In genomic region chr4:7654550-7655266, GRCh38 we compare ENCODE assay signal across 19 cellular contexts.
DNase-seq lines count a peak whose midpoint lies in the region; ATAC-seq and TF ChIP-seq lines count a peak whose summit lies in the region.
"Had no signal": no experiment of that assay in that cellular context is flagged by ENCODE, and none has a peak within 500 bp of the region (broad histone marks: within the 10 kb centered on the region; RNA-seq: fewer than 3 reads in every experiment).

No MANE protein-coding gene starts in this region.

- peak overlapping the region; percentile 3 for H3K27ac Mint-ChIP-seq in activated CD8-positive, alpha-beta T cell treated with anti-CD3 and anti-CD28 coated beads, Interleukin-2, amount 10 ng/mL, durations not matched to agents 7 days and 5 days
- no peak overlapping the region for H3K27ac Mint-ChIP-seq in activated CD8-positive, alpha-beta T cell treated with anti-CD3 and anti-CD28 coated beads for 36 hours
- H3K27ac Mint-ChIP-seq in CD4-positive, alpha-beta memory T cell, result peak overlapping the region in 1 of 7 donors; percentile 55
- H3K27ac Mint-ChIP-seq: activated CD4-positive, alpha-beta T cell treated with anti-CD3 and anti-CD28 coated beads for 36 hours; activated naive CD8-positive, alpha-beta T cell treated with anti-CD3 and anti-CD28 coated beads, Interleukin-2, amount 10 ng/mL, durations not matched to agents 7 days and 5 days had no signal

- H3K18ac ChIP-seq in mesendoderm (ENCODE audit: low read length), result no peak overlapping the region

- no peak overlapping the region for H3K27ac ChIP-seq in mesendoderm (ENCODE audit: low read depth, low read length)
- H3K27ac ChIP-seq in spleen, result no peak overlapping the region
- H3K27ac ChIP-seq in hepatocyte, result no peak overlapping the region
- no peak overlapping the region for H3K27ac ChIP-seq in CD4-positive, alpha-beta memory T cell (ENCODE audit: low read depth, low read length)
- H3K27ac ChIP-seq: 22Rv1, brain microvascular endothelial cell, KMS-11, neutrophil, upper lobe of right lung had no signal

- TF ChIP-seq POLR2A in spleen (IDR thresholded peaks at IDR 0.05), result no peak

- H3K9me3 ChIP-seq in spleen (no peaks in the 10 kb centered on the region), hepatocyte (ENCODE audit: low read depth) (no peaks in the 10 kb centered on the region)
- no peaks in the 10 kb centered on the region for H3K9me3 ChIP-seq in CD4-positive, alpha-beta memory T cell (ENCODE audit: control insufficient read depth in 1 of 2, low read length in 2 of 2)
- H3K9me3 ChIP-seq: neutrophil, upper lobe of right lung had no signal

- H4K8ac ChIP-seq in mesendoderm (ENCODE audit: low read depth, low read length), result no peak overlapping the region

- H3K9me3 Mint-ChIP-seq in activated CD8-positive, alpha-beta T cell treated with anti-CD3 and anti-CD28 coated beads, Interleukin-2, amount 10 ng/mL, durations not matched to agents 7 days and 5 days (ENCODE audit: insufficient read depth), result no peaks in the 10 kb centered on the region
- no peaks in the 10 kb centered on the region for H3K9me3 Mint-ChIP-seq in activated CD8-positive, alpha-beta T cell treated with anti-CD3 and anti-CD28 coated beads for 36 hours
- H3K9me3 Mint-ChIP-seq in CD4-positive, alpha-beta memory T cell, result no peaks in the 10 kb centered on the region
- H3K9me3 Mint-ChIP-seq: activated naive CD8-positive, alpha-beta T cell treated with anti-CD3 and anti-CD28 coated beads, Interleukin-2, amount 10 ng/mL, durations not matched to agents 7 days and 5 days had no signal

- DNase-seq in activated CD8-positive, alpha-beta T cell treated with anti-CD3 and anti-CD28 coated beads, Interleukin-2, amount 10 ng/mL, durations not matched to agents 7 days and 5 days, result no peak
- no peak for DNase-seq in activated CD8-positive, alpha-beta T cell treated with anti-CD3 and anti-CD28 coated beads for 36 hours
- DNase-seq in choroid plexus epithelial cell (ENCODE audit: low read depth), result peak; percentile 20
- peak; percentile 39 for DNase-seq in mesendoderm
- DNase-seq in spleen, result peak; percentile 71
- DNase-seq in stimulated activated CD4-positive, alpha-beta T cell treated with anti-CD3 and anti-CD28 coated beads, Interleukin-12 subunit alpha, Interleukin-12 subunit beta, amount 100 ng/mL, for 4 hours, result no peak
- DNase-seq in hepatocyte (ENCODE audit: low spot score), result no peak
- DNase-seq in CD4-positive, alpha-beta memory T cell, result no peak
- DNase-seq: activated CD4-positive, alpha-beta T cell treated with anti-CD3 and anti-CD28 coated beads for 36 hours; activated naive CD8-positive, alpha-beta T cell treated with anti-CD3 and anti-CD28 coated beads, Interleukin-2, amount 10 ng/mL, durations not matched to agents 7 days and 5 days; brain microvascular endothelial cell; NCI-H187; NCI-H226; OCI-M1; T-helper 1 cell; upper lobe of right lung had no signal

- H3K27me3 Mint-ChIP-seq in activated CD8-positive, alpha-beta T cell treated with anti-CD3 and anti-CD28 coated beads, Interleukin-2, amount 10 ng/mL, durations not matched to agents 7 days and 5 days (ENCODE audit: low read depth), result peaks cover 3% of the 10 kb centered on the region
- H3K27me3 Mint-ChIP-seq in activated CD8-positive, alpha-beta T cell treated with anti-CD3 and anti-CD28 coated beads for 36 hours, result peaks cover 8% of the 10 kb centered on the region
- peaks cover 3 to 5% of the 10 kb centered on the region in 2 donors for H3K27me3 Mint-ChIP-seq in CD4-positive, alpha-beta memory T cell

- H4K20me1 ChIP-seq in hepatocyte (ENCODE audit: insufficient read depth, poor library complexity, severe bottlenecking), result no peaks in the 10 kb centered on the region

- H3K9ac ChIP-seq in mesendoderm (ENCODE audit: low read length), result no peak overlapping the region
- H3K9ac ChIP-seq: KMS-11 had no signal

- H3K79me2 ChIP-seq in mesendoderm (ENCODE audit: control insufficient read depth, insufficient read depth, low read length) (no peaks in the 10 kb centered on the region), hepatocyte (no peaks in the 10 kb centered on the region)

- no peak overlapping the region for H2AK5ac ChIP-seq in mesendoderm (ENCODE audit: low read length)

- intact Hi-C loops in activated CD8-positive, alpha-beta T cell treated with anti-CD3 and anti-CD28 coated beads for 36 hours (cut with micrococcal nuclease), result no loop called here
- intact Hi-C loops in spleen (cut with DNase I; ENCODE audit: low total_unique reads), result no loop called here
- intact Hi-C loops in CD4-positive, alpha-beta memory T cell (cut with micrococcal nuclease), result no loop called here

- H3K4me2 ChIP-seq in mesendoderm (ENCODE audit: low read length) (no peak overlapping the region), hepatocyte (no peak overlapping the region)
- H3K4me2 ChIP-seq: KMS-11 had no signal

- H4K5ac ChIP-seq in mesendoderm (ENCODE audit: low read length), result no peak overlapping the region

- H3K56ac ChIP-seq in mesendoderm (ENCODE audit: low read length), result peak overlapping the region; percentile 64

- H3K4me1 ChIP-seq in mesendoderm (ENCODE audit: control insufficient read depth, low read depth, low read length), result no peaks in the 10 kb centered on the region
- peaks cover 5 to 53% (median 17%) of the 10 kb centered on the region in 6 donors for H3K4me1 ChIP-seq in spleen
- H3K4me1 ChIP-seq in hepatocyte (ENCODE audit: insufficient read depth), result peaks cover 20% of the 10 kb centered on the region
- H3K4me1 ChIP-seq in CD4-positive, alpha-beta memory T cell (ENCODE audit: insufficient read depth, low read length), result peaks cover 19% of the 10 kb centered on the region

- H2BK5ac ChIP-seq in mesendoderm (ENCODE audit: low read length), result no peak overlapping the region

- no peak overlapping the region for H3K4me3 ChIP-seq in choroid plexus epithelial cell (ENCODE audit: low read depth, low read length)
- no peak overlapping the region for H3K4me3 ChIP-seq in mesendoderm (ENCODE audit: low read length)
- H3K4me3 ChIP-seq in spleen, result no peak overlapping the region
- H3K4me3 ChIP-seq in hepatocyte, result no peak overlapping the region
- no peak overlapping the region for H3K4me3 ChIP-seq in CD4-positive, alpha-beta memory T cell (ENCODE audit: low read length in 2 of 2)

- WGBS in mesendoderm (ENCODE audit: extremely low coverage, insufficient coverage, low lambda C conversion rate), result no CpG with 5 or more reads among the region's 17 CpGs
- 85 to 92% (median 88%) methylated on average over 12 to 17 of the region's 17 CpGs for WGBS in spleen, 5 donors
- WGBS in hepatocyte (ENCODE audit: low lambda C conversion rate, missing lambda C conversion rate), result 79% methylated on average over 17 of the region's 17 CpGs

- H3K4me3 Mint-ChIP-seq in activated CD8-positive, alpha-beta T cell treated with anti-CD3 and anti-CD28 coated beads, Interleukin-2, amount 10 ng/mL, durations not matched to agents 7 days and 5 days, result no peak overlapping the region
- no peak overlapping the region for H3K4me3 Mint-ChIP-seq in activated CD8-positive, alpha-beta T cell treated with anti-CD3 and anti-CD28 coated beads for 36 hours
- no peak overlapping the region for H3K4me3 Mint-ChIP-seq in CD4-positive, alpha-beta memory T cell
- H3K4me3 Mint-ChIP-seq: activated CD4-positive, alpha-beta T cell treated with anti-CD3 and anti-CD28 coated beads for 36 hours; activated naive CD8-positive, alpha-beta T cell treated with anti-CD3 and anti-CD28 coated beads, Interleukin-2, amount 10 ng/mL, durations not matched to agents 7 days and 5 days had no signal

- H2BK120ac ChIP-seq in mesendoderm (ENCODE audit: low read depth, low read length), result no peak overlapping the region

- POLR2A ChIA-PET in activated CD8-positive, alpha-beta T cell treated with anti-CD3 and anti-CD28 coated beads, Interleukin-2, amount 10 ng/mL, durations not matched to agents 7 days and 5 days (lab: Charles Lee), result no interaction called here
- POLR2A ChIA-PET in activated CD8-positive, alpha-beta T cell treated with anti-CD3 and anti-CD28 coated beads for 36 hours (lab: Charles Lee), result interaction anchor here (0.6 kb wide), 1 partner anchor 10 kb away, joined by 4 read pairs; no protein-coding TSS in a partner anchor
- POLR2A ChIA-PET in CD4-positive, alpha-beta memory T cell (lab: Charles Lee; ENCODE audit: partially characterized antibody), result no interaction called here

- H3K9me2 ChIP-seq in hepatocyte (replicated peaks; ENCODE audit: insufficient read depth), result no peaks in the 10 kb centered on the region

- H3K4me1 Mint-ChIP-seq in activated CD8-positive, alpha-beta T cell treated with anti-CD3 and anti-CD28 coated beads, Interleukin-2, amount 10 ng/mL, durations not matched to agents 7 days and 5 days (ENCODE audit: low read depth), result peaks cover 37% of the 10 kb centered on the region
- H3K4me1 Mint-ChIP-seq in activated CD8-positive, alpha-beta T cell treated with anti-CD3 and anti-CD28 coated beads for 36 hours (ENCODE audit: low read depth), result peaks cover 15% of the 10 kb centered on the region
- peaks cover 8 to 29% (median 12%) of the 10 kb centered on the region in 4 donors for H3K4me1 Mint-ChIP-seq in CD4-positive, alpha-beta memory T cell

- no peak for TF ChIP-seq CTCF in activated CD8-positive, alpha-beta T cell treated with anti-CD3 and anti-CD28 coated beads for 36 hours (IDR thresholded peaks at IDR 0.05)
- TF ChIP-seq CTCF in choroid plexus epithelial cell (conservative IDR thresholded peaks at IDR 0.05; ENCODE audit: low read depth, low read length) (no peak), spleen (IDR thresholded peaks at IDR 0.05 in 8 of 11, conservative IDR thresholded peaks at IDR 0.05 in 3 of 11) (no peak), hepatocyte (IDR thresholded peaks at IDR 0.05; ENCODE audit: poor library complexity) (no peak)

- H3K27me3 ChIP-seq in mesendoderm (ENCODE audit: insufficient read depth, low read length, poor library complexity), result no peaks in the 10 kb centered on the region
- peaks cover 0 to 64% (median 7%) of the 10 kb centered on the region in 7 donors for H3K27me3 ChIP-seq in spleen (replicated peaks in 1 of 7)
- no peaks in the 10 kb centered on the region for H3K27me3 ChIP-seq in hepatocyte
- no peaks in the 10 kb centered on the region for H3K27me3 ChIP-seq in CD4-positive, alpha-beta memory T cell (ENCODE audit: insufficient read depth, low read length)
- H3K27me3 ChIP-seq: brain microvascular endothelial cell, upper lobe of right lung had no signal

- H3K36me3 ChIP-seq in mesendoderm (ENCODE audit: control insufficient read depth, insufficient read depth, low read length) (no peaks in the 10 kb centered on the region), spleen (no peaks in the 10 kb centered on the region), hepatocyte (replicated peaks; ENCODE audit: insufficient read depth, low read depth) (no peaks in the 10 kb centered on the region)
- no peaks in the 10 kb centered on the region for H3K36me3 ChIP-seq in CD4-positive, alpha-beta memory T cell (ENCODE audit: insufficient read depth, low read length)
- H3K36me3 ChIP-seq: brain microvascular endothelial cell, neutrophil, upper lobe of right lung had no signal

- H2AFZ ChIP-seq in hepatocyte, result no peak overlapping the region

- H3K4ac ChIP-seq in mesendoderm (ENCODE audit: low read depth, low read length), result no peak overlapping the region

- H2BK15ac ChIP-seq in mesendoderm (replicated peaks; ENCODE audit: low read depth), result no peak overlapping the region

- no peaks in the 10 kb centered on the region for H3K36me3 Mint-ChIP-seq in activated CD8-positive, alpha-beta T cell treated with anti-CD3 and anti-CD28 coated beads, Interleukin-2, amount 10 ng/mL, durations not matched to agents 7 days and 5 days (ENCODE audit: low read depth)
- no peaks in the 10 kb centered on the region for H3K36me3 Mint-ChIP-seq in activated CD8-positive, alpha-beta T cell treated with anti-CD3 and anti-CD28 coated beads for 36 hours (ENCODE audit: low read depth)
- H3K36me3 Mint-ChIP-seq in CD4-positive, alpha-beta memory T cell, result no peaks in the 10 kb centered on the region
- H3K36me3 Mint-ChIP-seq: activated naive CD8-positive, alpha-beta T cell treated with anti-CD3 and anti-CD28 coated beads, Interleukin-2, amount 10 ng/mL, durations not matched to agents 7 days and 5 days had no signal

- H3K79me1 ChIP-seq in mesendoderm (ENCODE audit: low read length), result no peaks in the 10 kb centered on the region

- H3K23ac ChIP-seq in mesendoderm (ENCODE audit: low read length), result no peak overlapping the region

- CTCF ChIA-PET in activated CD8-positive, alpha-beta T cell treated with anti-CD3 and anti-CD28 coated beads, Interleukin-2, amount 10 ng/mL, durations not matched to agents 7 days and 5 days (lab: Charles Lee), result no interaction called here
- CTCF ChIA-PET in activated CD8-positive, alpha-beta T cell treated with anti-CD3 and anti-CD28 coated beads for 36 hours (lab: Charles Lee), result no interaction called here
- CTCF ChIA-PET in CD4-positive, alpha-beta memory T cell (lab: Charles Lee; ENCODE audit: partially characterized antibody), result no interaction called here

- ATAC-seq in activated CD8-positive, alpha-beta T cell treated with anti-CD3 and anti-CD28 coated beads, Interleukin-2, amount 10 ng/mL, durations not matched to agents 7 days and 5 days, result no peak
- ATAC-seq in activated CD8-positive, alpha-beta T cell treated with anti-CD3 and anti-CD28 coated beads for 36 hours, result no peak
- ATAC-seq: activated CD4-positive, alpha-beta T cell treated with anti-CD3 and anti-CD28 coated beads for 36 hours had no signal

Comparison
In these comparisons a context has a peak if more than half of its experiments do, and no peak if none do; other contexts are left out.
1. DNase-seq: peak in choroid plexus epithelial cell (single experiment), mesendoderm (single experiment) and spleen (single experiment); none in activated CD8-positive, alpha-beta T cell treated with anti-CD3 and anti-CD28 coated beads, Interleukin-2, amount 10 ng/mL, durations not matched to agents 7 days and 5 days (single experiment), activated CD8-positive, alpha-beta T cell treated with anti-CD3 and anti-CD28 coated beads for 36 hours (single experiment), stimulated activated CD4-positive, alpha-beta T cell treated with anti-CD3 and anti-CD28 coated beads, Interleukin-12 subunit alpha, Interleukin-12 subunit beta, amount 100 ng/mL, for 4 hours (single experiment), hepatocyte (single experiment) and CD4-positive, alpha-beta memory T cell (0 of 5).